Comparison of ENCODE assay signal across 15 cellular contexts in genomic region chrX:39827959-39828358, GRCh38.
DNase-seq lines count a peak whose midpoint lies in the region; ATAC-seq, FAIRE-seq and TF ChIP-seq lines count a peak whose summit lies in the region.
"Had no signal": no experiment of that assay in that cellular context is flagged by ENCODE, and none has a peak within 500 bp of the region (broad histone marks: within the 10 kb centered on the region; RNA-seq: fewer than 3 reads in every experiment).

No MANE protein-coding gene starts in this region.

- FAIRE-seq in HepG2 (lab: Jason Lieb, UNC), result no peak

- no peak overlapping the region for H3K9ac ChIP-seq in HepG2 (ENCODE audit: insufficient read depth, low read depth, low read length)

- H3K36me3 Mint-ChIP-seq in memory B cell, result no peaks in the 10 kb centered on the region

- H3K4me1 Mint-ChIP-seq in memory B cell, result peaks cover 20% of the 10 kb centered on the region

- in situ Hi-C loops in HepG2 (cut with HindIII; ENCODE audit: extremely low pct_ligation_motif_present, low pct_unique_long_range_greater_than_20kb), result no loop called here

- CTCF ChIA-PET in HepG2 (lab: Yijun Ruan, JAX; ENCODE audit: low intra/inter-chr PET ratio, low total read pairs), result no interaction called here

- TF ChIP-seq RAD21 in HepG2 (CRISPR knock-in tag; IDR thresholded peaks at IDR 0.05), result no peak

- H3K4me1 ChIP-seq in HepG2 (ENCODE audit: insufficient read depth, low read length), result peaks cover 13% of the 10 kb centered on the region
- H3K4me1 ChIP-seq: breast epithelium, right atrium auricular region, transverse colon had no signal

- H3K4me2 ChIP-seq in HepG2 (ENCODE audit: low read depth, low read length), result no peak overlapping the region

- no peaks in the 10 kb centered on the region for H3K79me2 ChIP-seq in HepG2 (ENCODE audit: insufficient read depth, low read length)

- no peak for TF ChIP-seq EP300 in HepG2 (IDR thresholded peaks at IDR 0.05; ENCODE audit: low read depth in 2 of 2, low read length in 2 of 2)
- TF ChIP-seq EP300 in HepG2 (CRISPR knock-in tag; IDR thresholded peaks at IDR 0.05; ENCODE audit: borderline replicate concordance), result no peak

- DNase-seq in memory B cell (ENCODE audit: low spot score in 2 of 2) (peak; percentile 52 to 69), DMS153 treated with DMSO at 0.1 percent for 48 hours (lab: John Stamatoyannopoulos, UW; ENCODE audit: unreplicated experiment) (no peak), HepG2 (ENCODE audit: low spot score) (no peak)
- DNase-seq: activated CD4-positive, CD25-positive, alpha-beta regulatory T cell treated with anti-CD3 and anti-CD28 coated beads, Interleukin-2, amount 50 U/mL, for 72 hours; erythroblast; NCI-H446 treated with DMSO at 0.1 percent for 48 hours; transverse colon had no signal

- no peak overlapping the region for H3K27ac Mint-ChIP-seq in memory B cell
- H3K27ac Mint-ChIP-seq: activated T-helper 2 cell treated with anti-CD3 and anti-CD28 coated beads, Interferon-gamma antibody, Interleukin-2, Interleukin-4, amounts not matched to agents 10 μg/mL and 5 μg/mL and 100 μg/mL, durations not matched to agents 14 hours and 24 hours and 36 hours had no signal

- peak; percentile 76 for ATAC-seq in GM18502 (IDR thresholded peaks at IDR 0.05; ENCODE audit: poor library complexity, unreplicated experiment)
- ATAC-seq in GM21390 (IDR thresholded peaks at IDR 0.05; ENCODE audit: unreplicated experiment), result peak; percentile 60
- peak; percentile 95 for ATAC-seq in HG03460 (IDR thresholded peaks at IDR 0.05; ENCODE audit: unreplicated experiment)
- peak; percentile 100 for ATAC-seq in memory B cell (ENCODE audit: low read depth)
- no peak for ATAC-seq in HG03039 (IDR thresholded peaks at IDR 0.05; ENCODE audit: unreplicated experiment)
- ATAC-seq in HepG2, result no peak
- no peak for ATAC-seq in HG03175 (IDR thresholded peaks at IDR 0.05; ENCODE audit: unreplicated experiment)

- H4K20me1 ChIP-seq in HepG2 (ENCODE audit: insufficient read depth, low read length), result no peaks in the 10 kb centered on the region

- H3K4me3 Mint-ChIP-seq in memory B cell, result peak overlapping the region; percentile 12

- WGBS in HepG2 (ENCODE audit: low lambda C conversion rate), result 0% methylated on average over 1 of the region's 15 CpGs

- no peaks in the 10 kb centered on the region for H3K36me3 ChIP-seq in HepG2 (replicated peaks in 1 of 2; ENCODE audit: control insufficient read depth in 1 of 2, insufficient read depth in 2 of 2, low read length in 2 of 2)
- H3K36me3 ChIP-seq: breast epithelium, right atrium auricular region, transverse colon had no signal

- intact Hi-C loops in HepG2 (cut with micrococcal nuclease; ENCODE audit: unreplicated experiment), result no loop called here

- no peak overlapping the region for H3K27ac ChIP-seq in HepG2 (ENCODE audit: extremely low read length, insufficient read depth, low read length)
- H3K27ac ChIP-seq: breast epithelium, right atrium auricular region, transverse colon had no signal

- no peaks in the 10 kb centered on the region for H3K27me3 ChIP-seq in HepG2 (ENCODE audit: control insufficient read depth in 1 of 2, insufficient read depth in 2 of 2, low read length in 2 of 2)
- H3K27me3 ChIP-seq: right atrium auricular region, transverse colon had no signal

- no peak overlapping the region for H3K4me3 ChIP-seq in HepG2 (replicated peaks in 1 of 3; ENCODE audit: insufficient read depth in 1 of 3, low read depth in 2 of 3, low read length in 3 of 3)
- H3K4me3 ChIP-seq: breast epithelium, right atrium auricular region, transverse colon had no signal

- TF ChIP-seq CTCF in HepG2 (CRISPR knock-in tag; IDR thresholded peaks at IDR 0.05), result no peak

- peaks cover 23% of the 10 kb centered on the region for H3K27me3 Mint-ChIP-seq in memory B cell

- no peak overlapping the region for H2AFZ ChIP-seq in HepG2 (ENCODE audit: low read length)

- no TSS peak for BruUV-seq in HepG2 (replicated peaks; lab: Mats Ljungman, UMichigan)

- POLR2A ChIA-PET in HepG2 (lab: Yijun Ruan, JAX), result no interaction called here

- H3K9me3 ChIP-seq in HepG2 (ENCODE audit: low read length), result no peaks in the 10 kb centered on the region
- H3K9me3 ChIP-seq: transverse colon had no signal

- peaks cover 2% of the 10 kb centered on the region for H3K9me3 Mint-ChIP-seq in memory B cell

- no peak for TF ChIP-seq POLR2A in HepG2 (IDR thresholded peaks at IDR 0.05; ENCODE audit: insufficient read depth in 1 of 2, low read depth in 2 of 2, low read length in 2 of 2)

TF ChIP-seq in HepG2, 621 proteins besides CTCF, POLR2A, EP300 and RAD21:
- TF ChIP-seq NFIC (IDR thresholded peaks at IDR 0.05; ENCODE audit: low read length), result no peak

Comparison
In these comparisons a context has a peak if more than half of its experiments do, and no peak if none do; other contexts are left out.
1. ATAC-seq: peak in GM18502 (single experiment), GM21390 (single experiment), HG03460 (single experiment) and memory B cell (single experiment); none in HG03039 (single experiment), HepG2 (single experiment) and HG03175 (single experiment).
2. DNase-seq: peak in memory B cell (2 of 2); none in DMS153 treated with DMSO at 0.1 percent for 48 hours (single experiment) and HepG2 (single experiment).